29 cellular contexts compared by ENCODE assay signal in the genomic region with DNA sequence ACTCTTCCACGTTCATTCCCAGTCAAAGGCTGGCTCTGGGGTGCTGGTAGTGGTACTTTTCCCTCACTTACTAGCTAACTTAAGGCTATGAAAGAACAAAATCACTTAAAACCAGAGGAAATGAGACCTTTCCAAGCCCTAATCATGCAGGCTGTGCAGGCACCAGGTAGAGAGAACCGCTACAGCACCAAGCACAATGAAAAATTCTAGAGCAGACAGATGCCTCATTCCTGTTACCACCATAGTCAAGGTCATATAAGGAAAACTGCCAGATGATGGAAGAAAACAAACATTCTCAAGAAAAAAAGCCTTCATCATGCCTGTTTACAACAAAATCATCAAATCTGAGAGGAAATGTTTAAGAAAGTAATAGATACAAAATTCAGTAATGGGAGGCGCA.
"Had no signal": no experiment of that assay in that cellular context is flagged by ENCODE, and none has a peak within 500 bp of the region (broad histone marks: within the 10 kb centered on the region; RNA-seq: fewer than 3 reads in every experiment).

No MANE protein-coding gene starts in this region.

- H3K4me3 ChIP-seq: neural progenitor cell, psoas muscle, right lobe of liver, sigmoid colon, suprapubic skin, testis, thyroid gland, transverse colon, vagina had no signal

- H3K9ac ChIP-seq: neural progenitor cell, parathyroid adenoma had no signal

- H3K27me3 Mint-ChIP-seq: naive B cell; naive thymus-derived CD8-positive, alpha-beta T cell; stimulated activated memory B cell treated with anti-CD40 and anti-IgM and Interleukin-4, amounts not matched to agents 10 μg/mL and 1 μg/mL and 100 μg/mL, for 72 hours; stimulated activated naive CD8-positive, alpha-beta T cell treated with anti-CD3 and anti-CD28 coated beads, Interleukin-15, amount 100 ng/mL, for 72 hours had no signal

- H3K4me2 ChIP-seq: neural progenitor cell had no signal

- H2AFZ ChIP-seq: neural progenitor cell, parathyroid adenoma had no signal

- ATAC-seq: naive thymus-derived CD8-positive, alpha-beta T cell; psoas muscle; right cardiac atrium; right lobe of liver; stimulated activated memory B cell treated with anti-CD40 and anti-IgM and Interleukin-4, amounts not matched to agents 10 μg/mL and 1 μg/mL and 100 μg/mL, for 72 hours; stimulated activated naive CD8-positive, alpha-beta T cell treated with anti-CD3 and anti-CD28 coated beads, Interleukin-15, amount 100 ng/mL, for 72 hours; stimulated activated naive CD8-positive, alpha-beta T cell treated with anti-CD3 and anti-CD28 coated beads, Interleukin-15, Interleukin-2, amounts not matched to agents 100 U/mL and 50 U/mL, for 24 hours had no signal

- H3K27me3 ChIP-seq: neural progenitor cell, right lobe of liver, sigmoid colon, suprapubic skin, testis, thyroid gland, transverse colon, vagina had no signal

- H3K4me1 ChIP-seq: parathyroid adenoma, psoas muscle, right lobe of liver, suprapubic skin, thyroid gland, transverse colon, vagina had no signal

- H3K36me3 Mint-ChIP-seq: naive B cell; naive thymus-derived CD8-positive, alpha-beta T cell; neural progenitor cell; stimulated activated memory B cell treated with anti-CD40 and anti-IgM and Interleukin-4, amounts not matched to agents 10 μg/mL and 1 μg/mL and 100 μg/mL, for 72 hours; type B pancreatic cell had no signal

- H3K36me3 ChIP-seq: neural progenitor cell, right lobe of liver, sigmoid colon, suprapubic skin, thyroid gland, transverse colon, vagina had no signal

- H3K9me3 ChIP-seq: psoas muscle, right lobe of liver, sigmoid colon, suprapubic skin, testis, thyroid gland, transverse colon, vagina had no signal

- H3K4me3 Mint-ChIP-seq: naive B cell; naive thymus-derived CD8-positive, alpha-beta T cell; nephron; neural progenitor cell; stimulated activated memory B cell treated with anti-CD40 and anti-IgM and Interleukin-4, amounts not matched to agents 10 μg/mL and 1 μg/mL and 100 μg/mL, for 72 hours; stimulated activated naive CD8-positive, alpha-beta T cell treated with anti-CD3 and anti-CD28 coated beads, Interleukin-15, amount 100 ng/mL, for 72 hours; type B pancreatic cell had no signal

- DNase-seq: naive B cell; naive thymus-derived CD8-positive, alpha-beta T cell; nucleus accumbens; posterior cingulate gyrus; psoas muscle; right cardiac atrium; right lobe of liver; sigmoid colon; small intestine; stimulated activated CD4-positive, alpha-beta T cell treated with anti-CD3 and anti-CD28 coated beads, Interleukin-12 subunit alpha, Interleukin-12 subunit beta, amount 100 ng/mL, for 4 hours; stimulated activated CD4-positive, alpha-beta T cell treated with anti-CD3 and anti-CD28 coated beads, Interleukin-1b, Interleukin-23, amount 100 ng/mL, for 48 hours; stimulated activated CD4-positive, alpha-beta T cell treated with anti-CD3 and anti-CD28 coated beads, Interleukin-4, amount 100 ng/mL, for 1 hour; stimulated activated CD4-positive, alpha-beta T cell treated with anti-CD3 and anti-CD28 coated beads, Interleukin-4, amount 100 ng/mL, for 4 hours; stimulated activated CD8-positive, alpha-beta memory T cell treated with anti-CD3 and anti-CD28 coated beads, Interleukin-4, amount 100 ng/mL, for 48 hours; stimulated activated naive CD4-positive, alpha-beta T cell; stimulated activated naive CD8-positive, alpha-beta T cell treated with anti-CD3 and anti-CD28 coated beads, Interleukin-15, amount 100 ng/mL, for 72 hours; stimulated activated naive CD8-positive, alpha-beta T cell treated with anti-CD3 and anti-CD28 coated beads, Interleukin-15, Interleukin-2, amounts not matched to agents 100 U/mL and 50 U/mL, for 24 hours; substantia nigra; testis; thyroid gland; transverse colon had no signal

- H3K9me3 Mint-ChIP-seq: naive B cell; nephron; neural progenitor cell; stimulated activated memory B cell treated with anti-CD40 and anti-IgM and Interleukin-4, amounts not matched to agents 10 μg/mL and 1 μg/mL and 100 μg/mL, for 72 hours; stimulated activated naive CD8-positive, alpha-beta T cell treated with anti-CD3 and anti-CD28 coated beads, Interleukin-15, amount 100 ng/mL, for 72 hours; type B pancreatic cell had no signal

- H3K79me2 ChIP-seq: parathyroid adenoma had no signal

- H3K27ac ChIP-seq: neural progenitor cell, parathyroid adenoma, psoas muscle, right lobe of liver, sigmoid colon, suprapubic skin, testis, thyroid gland, transverse colon, vagina had no signal

- H3K27ac Mint-ChIP-seq: naive thymus-derived CD8-positive, alpha-beta T cell; nephron; neural progenitor cell; progenitor cell of endocrine pancreas; stimulated activated memory B cell treated with anti-CD40 and anti-IgM and Interleukin-4, amounts not matched to agents 10 μg/mL and 1 μg/mL and 100 μg/mL, for 72 hours; stimulated activated naive CD8-positive, alpha-beta T cell treated with anti-CD3 and anti-CD28 coated beads, Interleukin-15, amount 100 ng/mL, for 72 hours; type B pancreatic cell had no signal

- H3K4me1 Mint-ChIP-seq: naive B cell; nephron; stimulated activated memory B cell treated with anti-CD40 and anti-IgM and Interleukin-4, amounts not matched to agents 10 μg/mL and 1 μg/mL and 100 μg/mL, for 72 hours; stimulated activated naive CD8-positive, alpha-beta T cell treated with anti-CD3 and anti-CD28 coated beads, Interleukin-15, amount 100 ng/mL, for 72 hours had no signal
